21 cellular contexts compared by ENCODE assay signal in the genomic region with DNA sequence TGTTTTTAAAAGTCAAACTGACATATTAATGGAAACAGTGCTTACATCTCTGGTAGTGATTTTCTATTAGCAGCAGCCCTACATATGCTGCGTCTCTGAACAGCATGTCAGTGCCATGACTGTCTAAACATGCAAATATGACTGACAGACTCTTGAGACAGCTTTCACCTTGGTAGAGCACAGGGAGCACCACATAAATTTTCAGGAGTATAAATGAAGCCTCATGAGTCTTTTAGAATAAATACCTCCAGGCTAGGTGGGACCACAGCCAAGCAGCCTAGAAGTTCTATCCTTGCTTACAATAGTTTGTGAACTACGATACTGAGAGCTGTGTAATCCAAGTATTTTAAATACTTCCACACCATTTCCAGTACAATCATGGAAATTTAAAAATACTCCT.
A peak's percentile ranks its signal among the peaks of the same experiment; 100 is the strongest.
DNase-seq lines count a peak whose midpoint lies in the region; ATAC-seq and TF ChIP-seq lines count a peak whose summit lies in the region.
"Had no signal": no experiment of that assay in that cellular context is flagged by ENCODE, and none has a peak within 500 bp of the region (broad histone marks: within the 10 kb centered on the region; RNA-seq: fewer than 3 reads in every experiment).

No MANE protein-coding gene starts in this region.

- H3K9me3 ChIP-seq in prostate gland: no peaks in the 10 kb centered on the region
- H3K9me3 ChIP-seq: MG63, SK-N-SH had no signal

- no peak overlapping the region for H3K4me3 ChIP-seq in LNCaP clone FGC (ENCODE audit: low read depth, low read length)
- no peak overlapping the region for H3K4me3 ChIP-seq in prostate gland
- H3K4me3 ChIP-seq: MG63 had no signal

- H3K4me1 ChIP-seq in prostate gland (replicated peaks): no peaks in the 10 kb centered on the region

- no peaks in the 10 kb centered on the region for H3K36me3 ChIP-seq in prostate gland
- H3K36me3 ChIP-seq: MG63 had no signal

- DNase-seq in LNCaP clone FGC (ENCODE audit: low read depth) (peak; percentile 68), NCI-H69 (lab: John Stamatoyannopoulos, UW) (peak; percentile 80), epithelial cell of prostate (ENCODE audit: low read depth, low spot score) (peak; percentile 57), prostate gland (ENCODE audit: low spot score) (peak; percentile 41), NCI-H187 treated with DMSO at 0.1 percent for 48 hours (lab: John Stamatoyannopoulos, UW) (no peak), omental fat pad (ENCODE audit: low spot score) (no peak)
- DNase-seq in activated T-cell treated with anti-CD3 and anti-CD28 coated beads, Interleukin-2, amount 50 U/mL, for 1 hour: no peak
- DNase-seq: C1 segment of cervical spinal cord; CD8-positive, alpha-beta memory T cell; DMS53; GOT3; KG1; MG63; NCI-H1092 treated with DMSO at 0.1 percent for 48 hours; NCI-H146; NCI-H446; NCI-H748 treated with DMSO at 0.1 percent for 48 hours; SHP77 treated with DMSO at 0.1 percent for 48 hours; SK-N-SH had no signal

- TF ChIP-seq POLR2A in prostate gland (IDR thresholded peaks at IDR 0.05): no peak

- WGBS in prostate gland: 40% methylated on average over 2 of the region's 2 CpGs

- ATAC-seq in omental fat pad (ENCODE audit: low FRiP score): no peak
- ATAC-seq: HCT116, HepG2 had no signal

- no peaks in the 10 kb centered on the region for H3K27me3 ChIP-seq in prostate gland (replicated peaks; ENCODE audit: insufficient read depth)

- intact Hi-C loops in prostate gland (cut with DNase I): no loop called here

- TF ChIP-seq CTCF in LNCaP clone FGC (IDR thresholded peaks at IDR 0.05; ENCODE audit: control insufficient read depth, extremely low read depth, insufficient read depth): no peak
- no peak for TF ChIP-seq CTCF in prostate gland (IDR thresholded peaks at IDR 0.05)
- TF ChIP-seq CTCF in omental fat pad (IDR thresholded peaks at IDR 0.05): no peak

- H3K27ac ChIP-seq in epithelial cell of prostate (no peak overlapping the region), prostate gland (no peak overlapping the region)

Comparison
In these comparisons a context has a peak if more than half of its experiments do, and no peak if none do; other contexts are left out.
1. DNase-seq: peak in LNCaP clone FGC (single experiment), NCI-H69 (single experiment), epithelial cell of prostate (single experiment) and prostate gland (single experiment); none in NCI-H187 treated with DMSO at 0.1 percent for 48 hours (single experiment), omental fat pad (single experiment) and activated T-cell treated with anti-CD3 and anti-CD28 coated beads, Interleukin-2, amount 50 U/mL, for 1 hour (single experiment).